ENCODE assay signal across 1 cellular context in genomic region chr16:89918453-89919347, GRCh38.
TF ChIP-seq lines count a peak whose summit lies in the region.

MC1R (plus strand) TSS chr16:89918862; CDS start chr16:89919259, 397 bp downstream.

TF ChIP-seq in HepG2, 621 proteins besides CTCF, POLR2A, EP300 and RAD21 (continued from another document):
- TF ChIP-seq MXD3 (CRISPR knock-in tag; IDR thresholded peaks at IDR 0.05) (peak; percentile 88), ZNF670 (CRISPR knock-in tag; IDR thresholded peaks at IDR 0.05; ENCODE audit: borderline replicate concordance) (0 out of 2 replicates have a peak, but pooled peaks have one; percentile 61), ZNF775 (CRISPR knock-in tag; IDR thresholded peaks at IDR 0.05; ENCODE audit: borderline replicate concordance) (no peak), ISX (CRISPR knock-in tag; conservative IDR thresholded peaks at IDR 0.05) (no peak), ATF2 (CRISPR knock-in tag; IDR thresholded peaks at IDR 0.05) (peak; percentile 56; the same call in 1 of the 2 replicates), MTERF4 (CRISPR knock-in tag; IDR thresholded peaks at IDR 0.05) (peak; percentile 92; the same call in 1 of the 2 replicates)
